In the genomic region with DNA sequence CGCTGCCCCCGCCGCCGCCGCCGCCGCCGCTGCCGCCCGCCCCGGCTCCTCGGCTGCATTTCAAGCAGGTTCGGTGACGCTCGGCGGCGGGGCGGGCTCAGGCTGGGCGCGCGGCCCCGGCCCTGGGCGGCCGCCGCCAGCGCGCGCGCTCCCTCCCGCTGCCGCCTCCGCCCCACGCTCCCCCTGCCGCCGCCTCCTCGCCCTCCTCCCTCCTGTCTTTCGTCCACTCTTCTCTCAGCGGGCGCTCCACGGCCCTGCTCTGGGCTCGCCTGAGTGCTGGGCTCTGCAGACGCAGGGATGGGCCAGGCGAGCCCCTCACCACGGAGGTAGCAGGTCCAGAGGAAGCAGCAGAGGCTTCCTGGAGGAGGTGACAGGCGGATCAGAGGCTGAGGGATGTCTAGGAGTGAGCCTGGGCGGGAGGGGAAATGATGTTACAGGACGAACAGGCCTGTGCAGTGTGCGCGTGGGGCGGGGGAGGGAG, we compare ENCODE assay signal across 7 cellular contexts. TPM values are rescaled to one million over a fixed set of nuclear protein-coding genes. Genes with fewer than 3 reads are reported as not detected.
DNase-seq lines count a peak whose midpoint lies in the region; ATAC-seq lines count a peak whose summit lies in the region.

A gene (minus strand): TSS at position 62 of the 481 bp plus-strand sequence. CDS start 158 bp downstream, outside the sequence.

- intact Hi-C loops in left colon (cut with DNase I, micrococcal nuclease), result no loop called here

- DNase-seq in NCI-H2196 (lab: John Stamatoyannopoulos, UW; ENCODE audit: unreplicated experiment), result peak; percentile 72
- DNase-seq in cerebellum (ENCODE audit: low spot score), result peak; percentile 91
- peak; percentile 58 to 84 for DNase-seq in left colon
- DNase-seq in stimulated activated CD4-positive, alpha-beta T cell treated with anti-CD3 and anti-CD28 coated beads, Interleukin-2, amount 100 ng/mL, for 4 hours (ENCODE audit: low read depth), result peak; percentile 77

- peak; percentile 55 for ATAC-seq in GM18511 (IDR thresholded peaks at IDR 0.05; ENCODE audit: unreplicated experiment)
- ATAC-seq in HG02885 (IDR thresholded peaks at IDR 0.05; ENCODE audit: poor library complexity, unreplicated experiment), result peak; percentile 54
- ATAC-seq in activated CD4-positive, CD25-positive, alpha-beta regulatory T cell treated with anti-CD3 and anti-CD28 coated beads, Interleukin-2, amount 50 U/mL, for 24 hours, result peak; percentile 27 to 31
- peak; percentile 62 for ATAC-seq in left colon

RNA-seq across cellular contexts. Expression of the gene that starts here (rescaled TPM):
- total RNA-seq in cerebellum, result 74.2 TPM
- 1 to 10 TPM; 2.5 to 5.3 TPM for total RNA-seq in left colon

Comparison
In these comparisons a context has a peak if more than half of its experiments do, and no peak if none do; other contexts are left out.
1. Peak in every context shown above with its lines: DNase-seq and ATAC-seq.
2. RNA of the gene that starts here (total RNA-seq): 74.2 TPM in cerebellum (single experiment); 2.5 to 5.3 TPM in left colon; every median in the first group is over 10 times any median in the second.